In genomic region chr6:155021680-155022079, GRCh38 we compare ENCODE assay signal across 20 cellular contexts. TPM values are rescaled to one million over a fixed set of nuclear protein-coding genes. Genes with fewer than 3 reads are reported as not detected.
DNase-seq lines count a peak whose midpoint lies in the region; ATAC-seq, FAIRE-seq and TF ChIP-seq lines count a peak whose summit lies in the region.
"Had no signal": no experiment of that assay in that cellular context is flagged by ENCODE, and none has a peak within 500 bp of the region (broad histone marks: within the 10 kb centered on the region; RNA-seq: fewer than 3 reads in every experiment).

No MANE protein-coding gene starts in this region.

- H4K5ac ChIP-seq in H1 (ENCODE audit: insufficient read length, low read depth, low read length), result no peak overlapping the region

- H3K9ac ChIP-seq in H1 (replicated peaks in 1 of 4; ENCODE audit: extremely low read depth in 1 of 4, low read depth in 3 of 4, low read length in 3 of 4) (no peak overlapping the region), neuronal stem cell (ENCODE audit: low read depth, low read length, poor library complexity) (no peak overlapping the region)

- H2BK5ac ChIP-seq in H1 (ENCODE audit: low read depth, low read length) (no peak overlapping the region), neuronal stem cell (ENCODE audit: low read length) (no peak overlapping the region)

- DNase-seq in GM23338 (ENCODE audit: low spot score) (no peak), Panc1 (ENCODE audit: low read depth, low spot score) (no peak), H1 (ENCODE audit: low read depth in 1 of 2, low spot score in 2 of 2) (no peak), neuronal stem cell (ENCODE audit: low spot score) (no peak), caudate nucleus (lab: John Stamatoyannopoulos, UW) (no peak)
- DNase-seq: ACHN; AML-193; Caco-2; CD4-positive, alpha-beta T cell; KG1 had no signal

- H3K4me1 Mint-ChIP-seq in GM23338, result peaks cover 27% of the 10 kb centered on the region

- no peak overlapping the region for H2BK20ac ChIP-seq in H1 (ENCODE audit: low read length)

- in situ Hi-C loops in Panc1 (cut with HindIII; ENCODE audit: low pct_unique_long_range_greater_than_20kb, low sequenced_read_pairs), result no loop called here

- CTCF ChIA-PET in Panc1 (lab: Charles Lee) (no interaction called here), H1 (lab: Charles Lee; ENCODE audit: partially characterized antibody) (interaction anchor here (0.5 to 1.2 kb wide), 4 partner anchors 11 to 323 kb away, joined by 3 to 4 read pairs (median 4); no protein-coding TSS in a partner anchor)

- H3K9me3 Mint-ChIP-seq in GM23338, result peaks cover 3% of the 10 kb centered on the region; the same call in 2 of the 3 replicates
- H3K9me3 Mint-ChIP-seq: CD4-positive, alpha-beta T cell; IgD-negative memory B cell had no signal

- H3K14ac ChIP-seq in H1 (ENCODE audit: insufficient read length) (no peak overlapping the region), neuronal stem cell (ENCODE audit: low read length) (no peak overlapping the region)

- intact Hi-C loops in Panc1 (cut with micrococcal nuclease; ENCODE audit: unreplicated experiment), result no loop called here

- H3K4me2 ChIP-seq in GM23338 (no peak overlapping the region), H1 (ENCODE audit: insufficient read depth in 1 of 2, low read depth in 2 of 2, low read length in 2 of 2) (no peak overlapping the region), neuronal stem cell (ENCODE audit: insufficient read depth, low read length, poor library complexity, severe bottlenecking) (no peak overlapping the region)

- no peak overlapping the region for H4K91ac ChIP-seq in H1 (replicated peaks; ENCODE audit: insufficient read length, low read length)
- H4K91ac ChIP-seq in neuronal stem cell (ENCODE audit: low read depth, low read length, poor library complexity), result no peak overlapping the region

- TF ChIP-seq EP300 in H1 (IDR thresholded peaks at IDR 0.05; ENCODE audit: borderline replicate concordance in 1 of 2, low read depth in 2 of 2, low read length in 2 of 2), result no peak

- H3K4me3 Mint-ChIP-seq in GM23338, result no peak overlapping the region
- H3K4me3 Mint-ChIP-seq: CD4-positive, alpha-beta T cell; IgD-negative memory B cell had no signal

- POLR2A ChIA-PET in Panc1 (lab: Charles Lee), result no interaction called here
- POLR2A ChIA-PET in H1 (lab: Charles Lee; ENCODE audit: partially characterized antibody), result interaction anchor here (1.6 kb wide), 1 partner anchor 116 kb away, joined by 3 read pairs; no protein-coding TSS in a partner anchor

- H3K27me3 ChIP-seq in GM23338 (ENCODE audit: insufficient read depth) (no peaks in the 10 kb centered on the region), Panc1 (ENCODE audit: control insufficient read depth, insufficient read depth, low read length) (no peaks in the 10 kb centered on the region), H1 (replicated peaks in 1 of 4; ENCODE audit: control insufficient read depth in 3 of 4, extremely low read depth in 1 of 4, insufficient read depth in 3 of 4, low read length in 3 of 4) (no peaks in the 10 kb centered on the region), neuronal stem cell (ENCODE audit: control insufficient read depth in 3 of 3, insufficient read depth in 3 of 3, low read depth in 1 of 3, low read length in 3 of 3) (no peaks in the 10 kb centered on the region)

- H3K36me3 ChIP-seq in GM23338 (ENCODE audit: insufficient read depth), result no peaks in the 10 kb centered on the region; the same call in 1 of the 2 replicates
- no peaks in the 10 kb centered on the region for H3K36me3 ChIP-seq in Panc1 (ENCODE audit: control insufficient read depth, insufficient read depth, low read length)
- H3K36me3 ChIP-seq in H1 (ENCODE audit: control insufficient read depth in 2 of 4, insufficient read depth in 4 of 4, low read length in 3 of 4), result no peaks in the 10 kb centered on the region
- peaks cover 0 to 4% of the 10 kb centered on the region in 2 donors for H3K36me3 ChIP-seq in neuronal stem cell (replicated peaks in 1 of 2; ENCODE audit: control insufficient read depth in 2 of 2, insufficient read depth in 2 of 2, low read length in 2 of 2)
- H3K36me3 ChIP-seq: HAP-1 had no signal

- H4K8ac ChIP-seq in H1 (ENCODE audit: extremely low read depth, insufficient read depth, low read length), result no peak overlapping the region
- H4K8ac ChIP-seq in neuronal stem cell (ENCODE audit: low read depth, low read length), result no peak overlapping the region

- peaks cover 8% of the 10 kb centered on the region; the same call in 1 of the 3 replicates for H3K36me3 Mint-ChIP-seq in GM23338 (ENCODE audit: low read depth)
- H3K36me3 Mint-ChIP-seq: IgD-negative memory B cell had no signal

- H3K4me3 ChIP-seq in GM23338 (no peak overlapping the region), Panc1 (ENCODE audit: low read depth in 2 of 2, low read length in 2 of 2) (no peak overlapping the region), H1 (ENCODE audit: extremely low read depth in 1 of 4, insufficient read depth in 2 of 4, low read depth in 3 of 4, low read length in 4 of 4) (no peak overlapping the region), neuronal stem cell (ENCODE audit: low read length in 2 of 2) (no peak overlapping the region)
- H3K4me3 ChIP-seq: HAP-1 had no signal

- H3K79me2 ChIP-seq in GM23338 (replicated peaks; ENCODE audit: insufficient read depth), result peaks cover 24% of the 10 kb centered on the region
- H3K79me2 ChIP-seq in H1 (ENCODE audit: control insufficient read depth in 1 of 2, insufficient read depth in 2 of 2, low read length in 2 of 2), result peaks cover 0 to 4% of the 10 kb centered on the region in 2 experiments; a peak in 1 of 4 replicates

- H3K4me1 ChIP-seq in GM23338 (ENCODE audit: insufficient read depth) (peaks cover 10% of the 10 kb centered on the region), Panc1 (ENCODE audit: control insufficient read depth, insufficient read depth, low read length) (peaks cover 23% of the 10 kb centered on the region), H1 (replicated peaks in 1 of 4; ENCODE audit: control insufficient read depth in 3 of 4, insufficient read depth in 4 of 4, low read length in 3 of 4) (peaks cover 0 to 7% (median under 1%) of the 10 kb centered on the region in 4 experiments; a peak in 2 of 7 replicates), neuronal stem cell (ENCODE audit: control insufficient read depth in 2 of 2, insufficient read depth in 1 of 2, low read depth in 1 of 2, low read length in 2 of 2) (peaks cover 5 to 12% of the 10 kb centered on the region in 2 donors)
- H3K4me1 ChIP-seq: Caco-2 had no signal

- ATAC-seq in GM23338 (no peak), Panc1 (no peak), GM18870 (IDR thresholded peaks at IDR 0.05; ENCODE audit: unreplicated experiment) (no peak), GM21381 (IDR thresholded peaks at IDR 0.05; ENCODE audit: unreplicated experiment) (no peak)

- H2BK120ac ChIP-seq in H1 (replicated peaks; ENCODE audit: low read depth, low read length) (no peak overlapping the region), neuronal stem cell (ENCODE audit: low read depth, low read length) (no peak overlapping the region)

- peaks cover 16% of the 10 kb centered on the region for H3K27me3 Mint-ChIP-seq in GM23338 (ENCODE audit: insufficient read depth, low read depth, poor library complexity)
- H3K27me3 Mint-ChIP-seq: CD4-positive, alpha-beta T cell had no signal

- no peaks in the 10 kb centered on the region for H3K23me2 ChIP-seq in H1 (ENCODE audit: low read depth, low read length)

- H3K27ac Mint-ChIP-seq in GM23338, result no peak overlapping the region
- H3K27ac Mint-ChIP-seq: CD4-positive, alpha-beta T cell had no signal

- TF ChIP-seq CTCF in GM23338 (conservative IDR thresholded peaks at IDR 0.05; ENCODE audit: low read depth in 2 of 2) (no peak), Panc1 (IDR thresholded peaks at IDR 0.05) (no peak), H1 (IDR thresholded peaks at IDR 0.05; ENCODE audit: control extremely low read depth in 1 of 3, insufficient read depth in 1 of 3, low read depth in 1 of 3, low read length in 3 of 3) (no peak)

- WGBS in H1 (ENCODE audit: extremely low coverage in 1 of 2, insufficient coverage in 1 of 2, insufficient read length in 1 of 2, insufficient replicate concordance in 2 of 2, low coverage in 1 of 2, low lambda C conversion rate in 2 of 2, missing lambda C conversion rate in 1 of 2), 2 experiments, result 94% methylated on average over 5 of the region's 5 CpGs; no CpG with 5 or more reads in 1 of the 2 experiments
- no CpG with 5 or more reads among the region's 5 CpGs for WGBS in neuronal stem cell (ENCODE audit: extremely low coverage in 2 of 2, insufficient read length in 2 of 2, insufficient replicate concordance in 1 of 2), 2 donors

- H2BK12ac ChIP-seq in H1 (ENCODE audit: low read depth, low read length) (peak overlapping the region; percentile 62; the same call in 1 of the 2 replicates), neuronal stem cell (ENCODE audit: low read length) (no peak overlapping the region)

- BruUV-seq in Panc1 (replicated peaks; lab: Mats Ljungman, UMichigan), result no TSS peak

- H3K23ac ChIP-seq in H1 (ENCODE audit: insufficient read length), result no peak overlapping the region
- no peak overlapping the region for H3K23ac ChIP-seq in neuronal stem cell (ENCODE audit: low read depth, low read length, poor library complexity)

- H3K56ac ChIP-seq in H1 (replicated peaks; ENCODE audit: insufficient read length, low read depth, low read length), result no peak overlapping the region

- H4K20me1 ChIP-seq in GM23338 (replicated peaks; ENCODE audit: insufficient read depth) (peaks cover 2% of the 10 kb centered on the region; the same call in 1 of the 2 replicates), H1 (replicated peaks in 1 of 2; ENCODE audit: control insufficient read depth in 1 of 2, insufficient read depth in 2 of 2, low read length in 2 of 2) (no peaks in the 10 kb centered on the region)

- no peak overlapping the region for H3K18ac ChIP-seq in H1 (ENCODE audit: extremely low read depth, low read length)
- H3K18ac ChIP-seq in neuronal stem cell (ENCODE audit: low read length), result no peak overlapping the region

- H3K4ac ChIP-seq in H1 (replicated peaks; ENCODE audit: insufficient read length, low read depth, low read length) (no peak overlapping the region), neuronal stem cell (ENCODE audit: low read length) (no peak overlapping the region)

- no peak for TF ChIP-seq RAD21 in H1 (IDR thresholded peaks at IDR 0.05 in 1 of 2, conservative IDR thresholded peaks at IDR 0.05 in 1 of 2; ENCODE audit: low read depth in 2 of 2, low read length in 2 of 2)

- no peak for FAIRE-seq in H1 (lab: Jason Lieb, UNC)
- FAIRE-seq: A204.1, D721Med, G401.6, GM12891 had no signal

- H3K27ac ChIP-seq in GM23338 (ENCODE audit: low read depth), result peak overlapping the region; percentile 83
- H3K27ac ChIP-seq in Panc1 (ENCODE audit: low read length), result 0 out of 2 replicates have a peak overlapping the region, but pooled peaks have one; percentile 9
- no peak overlapping the region for H3K27ac ChIP-seq in H1 (ENCODE audit: low read depth, low read length)
- H3K27ac ChIP-seq in neuronal stem cell (replicated peaks; ENCODE audit: low read length), result peak overlapping the region; percentile 24
- no peak overlapping the region for H3K27ac ChIP-seq in caudate nucleus (ENCODE audit: low read depth, low read length)
- H3K27ac ChIP-seq: C4-2B, HL-60 had no signal

- no peaks in the 10 kb centered on the region for H3K79me1 ChIP-seq in H1 (ENCODE audit: low read depth, low read length)
- H3K79me1 ChIP-seq in neuronal stem cell (ENCODE audit: low read depth, low read length), result no peaks in the 10 kb centered on the region

- H2AFZ ChIP-seq in GM23338 (no peak overlapping the region), H1 (ENCODE audit: low read length) (no peak overlapping the region), neuronal stem cell (ENCODE audit: low read length) (no peak overlapping the region)

- H3K9me3 ChIP-seq in Panc1 (ENCODE audit: control insufficient read depth, insufficient read depth, low read depth, low read length) (no peaks in the 10 kb centered on the region), H1 (ENCODE audit: insufficient read depth in 2 of 2, low read depth in 1 of 2, low read length in 1 of 2) (peaks cover 0 to 4% of the 10 kb centered on the region in 2 experiments; a peak in 1 of 4 replicates), neuronal stem cell (replicated peaks in 1 of 2; ENCODE audit: control insufficient read depth in 2 of 2, insufficient read depth in 1 of 2, low read depth in 1 of 2, low read length in 2 of 2) (no peaks in the 10 kb centered on the region)
- H3K9me3 ChIP-seq: Caco-2 had no signal

- peaks cover 10% of the 10 kb centered on the region; the same call in 1 of the 2 replicates for H3F3A ChIP-seq in GM23338 (replicated peaks; ENCODE audit: low read depth)

- no peak overlapping the region for H2BK15ac ChIP-seq in H1 (ENCODE audit: low read length)
- no peak overlapping the region for H2BK15ac ChIP-seq in neuronal stem cell (ENCODE audit: low read length)

- no peaks in the 10 kb centered on the region for H3K9me2 ChIP-seq in GM23338 (ENCODE audit: insufficient read depth)

- H2AK5ac ChIP-seq in H1 (ENCODE audit: low read depth, low read length) (no peak overlapping the region), neuronal stem cell (ENCODE audit: low read depth, low read length) (no peak overlapping the region)

- no peak for TF ChIP-seq POLR2A in H1 (IDR thresholded peaks at IDR 0.05; ENCODE audit: control extremely low read depth in 1 of 2, low read depth in 2 of 2, low read length in 2 of 2)

RNA-seq across cellular contexts. Expression of gene TIAM2, which starts 26.6 kb away (rescaled TPM):
- total RNA-seq in GM23338 (2014; rRNA removed; shearing (Covaris generic)), result 24.4 and 27.8 TPM in 2 replicates
- 13.0 and 14.2 TPM in 2 replicates for polyA plus RNA-seq in GM23338 (2016; fragmentation: Nextera tagmentation; extraction: Ambion mirVana)
- total RNA-seq in Panc1 (2021; ENCODE audit: unreplicated experiment), result 14.9 TPM
- 8.3 TPM for polyA plus RNA-seq in Panc1 (2012; ENCODE audit: insufficient read length)
- total RNA-seq in H1 (2021; fragmentation: NEBNext Ultra II Directional; extraction: Animal tissue kit (Norgen Biotek cat#: 25700)), result 22.2 and 23.9 TPM in 2 replicates
- 7.4 and 13.8 TPM in 2 replicates for polyA plus RNA-seq in H1 (2011; rRNA removed)
- 10.4 TPM for polyA plus RNA-seq in H1 (2011; cell fraction: cytosol; rRNA removed)
- polyA plus RNA-seq in H1 (2011; cell fraction: nucleus; rRNA removed), result 27.4 TPM
- polyA plus RNA-seq in H1 (2012, experiment 1 of 2), result 10.0 to 18.2 TPM (median 12.7 TPM) in 4 replicates
- 1.7 TPM for polyA plus RNA-seq in H1 (2012, experiment 2 of 2)
- polyA plus RNA-seq in H1 (2013, experiment 1 of 2), result 15.1 TPM
- polyA plus RNA-seq in H1 (2013, experiment 2 of 2), result 12.6 TPM
- 43.9 and 47.9 TPM in 2 replicates for polyA minus RNA-seq in H1 (2011; rRNA and poly(A)+ RNA removed)
- polyA minus RNA-seq in H1 (2011; cell fraction: cytosol; rRNA and poly(A)+ RNA removed), result 16.0 TPM
- 79.3 TPM for polyA minus RNA-seq in H1 (2011; cell fraction: nucleus; rRNA and poly(A)+ RNA removed)
- 10.2 TPM for polyA plus RNA-seq in neuronal stem cell (2013, experiment 1 of 2)
- polyA plus RNA-seq in neuronal stem cell (2013, experiment 2 of 2), result 10.7 TPM

Comparison
In these comparisons a context has a peak if more than half of its experiments do, and no peak if none do; other contexts are left out.
1. H3K27ac ChIP-seq: peak in GM23338 (single experiment), Panc1 (single experiment) and neuronal stem cell (single experiment); none in H1 (single experiment) and caudate nucleus (single experiment).